In genomic region chr9:127567119-127567897, GRCh38 we compare ENCODE assay signal across 1 cellular context.
TF ChIP-seq lines count a peak whose summit lies in the region.

No MANE protein-coding gene starts in this region.

TF ChIP-seq in WTC11, 78 proteins besides CTCF, POLR2A, EP300 and RAD21 (continued from another document):
- TF ChIP-seq ZNF512 (CRISPR knock-in tag; IDR thresholded peaks at IDR 0.05; ENCODE audit: borderline replicate concordance) (no peak), ZBTB21 (CRISPR knock-in tag; IDR thresholded peaks at IDR 0.05; ENCODE audit: borderline replicate concordance) (no peak), ZNF232 (CRISPR knock-in tag; IDR thresholded peaks at IDR 0.05) (no peak)
TF ChIP-seq in WTC11: peak in this region for 0.
